1 cellular context compared by ENCODE assay signal in the genomic region with DNA sequence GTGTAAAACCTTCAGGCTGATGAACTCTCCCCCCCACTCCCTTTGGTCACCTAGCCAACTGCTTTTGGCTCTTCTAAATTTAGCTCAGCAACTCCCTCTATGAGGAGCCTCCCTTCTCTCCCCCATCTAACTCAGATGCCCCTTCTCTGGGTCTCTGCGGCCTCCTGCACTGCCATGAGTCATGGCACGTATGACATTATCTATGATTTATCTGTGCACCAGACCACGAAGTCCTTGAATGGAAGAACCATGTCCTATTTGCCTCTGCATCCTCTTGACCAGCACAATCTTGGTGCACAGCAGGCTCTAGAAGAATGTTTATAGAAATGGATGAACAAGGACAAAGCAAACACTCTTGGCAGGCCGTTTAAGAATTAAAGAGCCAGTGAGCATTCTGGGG.
TF ChIP-seq lines count a peak whose summit lies in the region.

No MANE protein-coding gene starts in this region.

TF ChIP-seq in HCT116, 20 proteins besides CTCF, POLR2A, EP300 and RAD21 (continued from another document):
- TF ChIP-seq ELF1 (IDR thresholded peaks at IDR 0.05; ENCODE audit: borderline replicate concordance, low read depth) (no peak), TCF7L2 (IDR thresholded peaks at IDR 0.05; ENCODE audit: borderline replicate concordance, extremely low read depth, insufficient read depth, insufficient read length) (no peak), EZH2 (IDR thresholded peaks at IDR 0.05) (no peak), FOSL1 (IDR thresholded peaks at IDR 0.05; ENCODE audit: low read depth) (no peak), ZBTB33 (IDR thresholded peaks at IDR 0.05; ENCODE audit: extremely low read depth, insufficient replicate concordance, low read length) (no peak)
